16 cellular contexts compared by ENCODE assay signal in the genomic region with DNA sequence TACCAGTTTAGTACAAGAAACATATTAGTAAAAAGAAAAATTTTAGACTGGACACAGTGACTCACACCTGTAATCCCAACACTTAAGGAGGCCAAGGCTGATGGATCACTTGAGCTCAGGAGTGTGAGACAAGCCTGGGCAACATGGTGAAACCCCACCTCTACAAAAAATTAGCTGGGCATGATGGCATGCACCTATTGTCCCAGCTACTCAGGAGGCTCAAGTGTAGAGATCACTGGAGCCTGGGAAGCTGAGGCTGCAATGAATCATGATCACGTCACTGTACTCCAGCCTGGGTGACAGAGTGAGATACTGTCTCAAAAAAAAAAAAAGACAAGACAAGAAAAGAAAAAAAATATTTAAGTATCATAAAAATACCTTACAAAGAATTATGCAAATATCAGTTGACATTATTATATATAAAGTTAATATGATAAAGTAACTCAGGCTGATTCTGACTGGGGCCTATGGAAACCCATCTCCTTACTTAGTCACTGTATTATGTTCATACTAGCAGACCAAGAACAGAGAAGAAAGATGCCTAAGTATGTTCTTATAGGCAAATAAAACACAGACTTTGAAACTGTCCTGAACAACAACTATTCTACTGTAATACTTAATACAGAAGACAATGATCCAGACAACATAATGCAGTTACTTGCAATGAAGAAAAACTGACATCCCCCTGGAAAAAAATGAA. TPM values are rescaled to one million over a fixed set of nuclear protein-coding genes. Genes with fewer than 3 reads are reported as not detected.
DNase-seq lines count a peak whose midpoint lies in the region; ATAC-seq, FAIRE-seq and TF ChIP-seq lines count a peak whose summit lies in the region.
"Had no signal": no experiment of that assay in that cellular context is flagged by ENCODE, and none has a peak within 500 bp of the region (broad histone marks: within the 10 kb centered on the region; RNA-seq: fewer than 3 reads in every experiment).

No MANE protein-coding gene starts in this region.

- TF ChIP-seq POLR2A in Peyer's patch (IDR thresholded peaks at IDR 0.05), result no peak

- H3K9me3 ChIP-seq in Peyer's patch, result no peaks in the 10 kb centered on the region
- H3K9me3 ChIP-seq: suprapubic skin had no signal

- TF ChIP-seq CTCF in VCaP (conservative IDR thresholded peaks at IDR 0.05), result no peak
- no peak for TF ChIP-seq CTCF in Peyer's patch (IDR thresholded peaks at IDR 0.05)

- H3K27me3 ChIP-seq in ACC112 (ENCODE audit: insufficient read depth, low read length) (no peaks in the 10 kb centered on the region), Peyer's patch (no peaks in the 10 kb centered on the region)
- H3K27me3 ChIP-seq: hepatocyte, suprapubic skin had no signal

- no peak for ATAC-seq in HG03139 (IDR thresholded peaks at IDR 0.05; ENCODE audit: unreplicated experiment)

- peaks cover 12% of the 10 kb centered on the region for H3K79me2 ChIP-seq in ACC112 (ENCODE audit: control insufficient read depth, insufficient read depth, low read length, unreplicated experiment)

- FAIRE-seq in urothelium cell line (lab: Jason Lieb, UNC), result no peak
- FAIRE-seq: H1 had no signal

- no peak overlapping the region for H3K4me3 ChIP-seq in ACC112 (ENCODE audit: low read depth, low read length)
- no peak overlapping the region for H3K4me3 ChIP-seq in Peyer's patch
- H3K4me3 ChIP-seq: hepatocyte, suprapubic skin had no signal

- H2AFZ ChIP-seq in ACC112 (ENCODE audit: low read length, unreplicated experiment), result no peak overlapping the region
- H2AFZ ChIP-seq: hepatocyte had no signal

- peak overlapping the region; percentile 65 for H3K27ac ChIP-seq in ACC112 (ENCODE audit: low read depth, low read length)
- peak overlapping the region; percentile 41; the same call in 1 of the 2 replicates for H3K27ac ChIP-seq in VCaP
- no peak overlapping the region for H3K27ac ChIP-seq in Peyer's patch
- H3K27ac ChIP-seq: hepatocyte, suprapubic skin had no signal

- peak; percentile 84 for TF ChIP-seq EP300 in Ishikawa (IDR thresholded peaks at IDR 0.05; ENCODE audit: borderline replicate concordance)

- no peaks in the 10 kb centered on the region for H3K36me3 ChIP-seq in ACC112 (ENCODE audit: insufficient read depth, low read length)
- H3K36me3 ChIP-seq in Peyer's patch, result peaks cover 0 to 4% (median 0%) of the 10 kb centered on the region in 3 donors
- H3K36me3 ChIP-seq: suprapubic skin had no signal

- peak; percentile 5; the same call in 1 of the 2 replicates for TF ChIP-seq RAD21 in Ishikawa (IDR thresholded peaks at IDR 0.05; ENCODE audit: low read depth)

- H3K4me1 ChIP-seq in ACC112 (ENCODE audit: control insufficient read depth, insufficient read depth, low read length, unreplicated experiment), result peaks cover 19% of the 10 kb centered on the region
- no peaks in the 10 kb centered on the region for H3K4me1 ChIP-seq in Peyer's patch
- H3K4me1 ChIP-seq: suprapubic skin had no signal

- DNase-seq in glomerular visceral epithelial cell (ENCODE audit: extremely low spot score) (peak; percentile 77), AG20443 (ENCODE audit: low spot score) (no peak), urothelium cell line (ENCODE audit: low spot score) (no peak), Peyer's patch (no peak)
- DNase-seq: activated CD8-positive, alpha-beta memory T cell treated with anti-CD3 and anti-CD28 coated beads for 24 hours; activated naive CD4-positive, alpha-beta T cell treated with anti-CD3 and anti-CD28 coated beads, Interleukin-2, amount 10 ng/mL, durations not matched to agents 7 days and 5 days; AML-193; right cardiac atrium; T-helper 2 cell had no signal

TF ChIP-seq in Ishikawa, 13 proteins besides CTCF, POLR2A, EP300 and RAD21:
- TF ChIP-seq CREB1 (IDR thresholded peaks at IDR 0.05; ENCODE audit: low read depth) (0 out of 2 replicates have a peak, but pooled peaks have one; percentile 35), ZBTB7A (IDR thresholded peaks at IDR 0.05; ENCODE audit: low read depth) (no peak), YY1 (IDR thresholded peaks at IDR 0.05; ENCODE audit: low read depth) (peak; percentile 53; the same call in 1 of the 2 replicates), NFIC (IDR thresholded peaks at IDR 0.05) (peak; percentile 55; the same call in 1 of the 2 replicates), CEBPB (IDR thresholded peaks at IDR 0.05) (no peak), EGR1 (IDR thresholded peaks at IDR 0.05) (no peak), FOXM1 (IDR thresholded peaks at IDR 0.05; ENCODE audit: borderline replicate concordance, low read depth) (no peak), TAF1 (IDR thresholded peaks at IDR 0.05; ENCODE audit: low read depth) (no peak), TEAD4 (IDR thresholded peaks at IDR 0.05) (peak; percentile 85), TCF12 (IDR thresholded peaks at IDR 0.05; ENCODE audit: low read depth) (peak; percentile 63; the same call in 1 of the 2 replicates)
- TF ChIP-seq, protein P1, sequence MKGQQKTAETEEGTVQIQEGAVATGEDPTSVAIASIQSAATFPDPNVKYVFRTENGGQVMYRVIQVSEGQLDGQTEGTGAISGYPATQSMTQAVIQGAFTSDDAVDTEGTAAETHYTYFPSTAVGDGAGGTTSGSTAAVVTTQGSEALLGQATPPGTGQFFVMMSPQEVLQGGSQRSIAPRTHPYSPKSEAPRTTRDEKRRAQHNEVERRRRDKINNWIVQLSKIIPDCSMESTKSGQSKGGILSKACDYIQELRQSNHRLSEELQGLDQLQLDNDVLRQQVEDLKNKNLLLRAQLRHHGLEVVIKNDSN (IDR thresholded peaks at IDR 0.05), result no peak
- TF ChIP-seq, protein P2, sequence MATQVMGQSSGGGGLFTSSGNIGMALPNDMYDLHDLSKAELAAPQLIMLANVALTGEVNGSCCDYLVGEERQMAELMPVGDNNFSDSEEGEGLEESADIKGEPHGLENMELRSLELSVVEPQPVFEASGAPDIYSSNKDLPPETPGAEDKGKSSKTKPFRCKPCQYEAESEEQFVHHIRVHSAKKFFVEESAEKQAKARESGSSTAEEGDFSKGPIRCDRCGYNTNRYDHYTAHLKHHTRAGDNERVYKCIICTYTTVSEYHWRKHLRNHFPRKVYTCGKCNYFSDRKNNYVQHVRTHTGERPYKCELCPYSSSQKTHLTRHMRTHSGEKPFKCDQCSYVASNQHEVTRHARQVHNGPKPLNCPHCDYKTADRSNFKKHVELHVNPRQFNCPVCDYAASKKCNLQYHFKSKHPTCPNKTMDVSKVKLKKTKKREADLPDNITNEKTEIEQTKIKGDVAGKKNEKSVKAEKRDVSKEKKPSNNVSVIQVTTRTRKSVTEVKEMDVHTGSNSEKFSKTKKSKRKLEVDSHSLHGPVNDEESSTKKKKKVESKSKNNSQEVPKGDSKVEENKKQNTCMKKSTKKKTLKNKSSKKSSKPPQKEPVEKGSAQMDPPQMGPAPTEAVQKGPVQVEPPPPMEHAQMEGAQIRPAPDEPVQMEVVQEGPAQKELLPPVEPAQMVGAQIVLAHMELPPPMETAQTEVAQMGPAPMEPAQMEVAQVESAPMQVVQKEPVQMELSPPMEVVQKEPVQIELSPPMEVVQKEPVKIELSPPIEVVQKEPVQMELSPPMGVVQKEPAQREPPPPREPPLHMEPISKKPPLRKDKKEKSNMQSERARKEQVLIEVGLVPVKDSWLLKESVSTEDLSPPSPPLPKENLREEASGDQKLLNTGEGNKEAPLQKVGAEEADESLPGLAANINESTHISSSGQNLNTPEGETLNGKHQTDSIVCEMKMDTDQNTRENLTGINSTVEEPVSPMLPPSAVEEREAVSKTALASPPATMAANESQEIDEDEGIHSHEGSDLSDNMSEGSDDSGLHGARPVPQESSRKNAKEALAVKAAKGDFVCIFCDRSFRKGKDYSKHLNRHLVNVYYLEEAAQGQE (IDR thresholded peaks at IDR 0.05; ENCODE audit: low read depth), result no peak
- TF ChIP-seq, protein P3, sequence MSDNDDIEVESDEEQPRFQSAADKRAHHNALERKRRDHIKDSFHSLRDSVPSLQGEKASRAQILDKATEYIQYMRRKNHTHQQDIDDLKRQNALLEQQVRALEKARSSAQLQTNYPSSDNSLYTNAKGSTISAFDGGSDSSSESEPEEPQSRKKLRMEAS (IDR thresholded peaks at IDR 0.05), result no peak

RNA-seq across cellular contexts. Expression of a gene that starts 27.3 kb away (rescaled TPM):
- 10 to 100 TPM; 22.2 to 35.7 (median 30.4) TPM for total RNA-seq in Peyer's patch

Comparison
In these comparisons a context has a peak if more than half of its experiments do, and no peak if none do; other contexts are left out.
1. H3K27ac ChIP-seq: peak in ACC112 (single experiment) and VCaP (single experiment); none in Peyer's patch (0 of 4).